In the genomic region with DNA sequence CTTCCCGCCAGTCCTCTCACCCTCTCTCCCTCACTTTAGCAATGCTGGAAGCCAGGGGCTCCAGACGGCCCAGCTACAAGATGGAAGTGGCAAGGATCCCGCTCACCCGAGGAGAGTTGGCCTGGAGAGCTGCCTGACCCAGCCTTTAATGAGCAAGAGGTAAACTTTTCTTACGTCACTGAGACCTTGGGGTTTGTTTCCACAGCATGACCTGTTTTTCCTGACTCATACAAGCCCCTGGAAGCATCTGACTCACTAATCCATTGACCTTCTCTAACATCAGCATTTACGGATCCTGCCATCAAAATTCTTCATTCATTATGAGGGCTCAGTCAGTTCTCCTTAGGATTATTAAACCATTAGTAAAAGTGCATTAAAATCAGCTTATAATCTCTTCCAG, we compare ENCODE assay signal across 10 cellular contexts.
A peak's percentile ranks its signal among the peaks of the same experiment; 100 is the strongest.
DNase-seq lines count a peak whose midpoint lies in the region; ATAC-seq, FAIRE-seq and TF ChIP-seq lines count a peak whose summit lies in the region.
"Had no signal": no experiment of that assay in that cellular context is flagged by ENCODE, and none has a peak within 500 bp of the region (broad histone marks: within the 10 kb centered on the region; RNA-seq: fewer than 3 reads in every experiment).

No MANE protein-coding gene starts in this region.

- peak; percentile 96 for DNase-seq in RKO (ENCODE audit: low spot score)
- DNase-seq in epithelial cell of esophagus (ENCODE audit: low read depth) = peak; percentile 96
- DNase-seq in pancreas = peak in 4 of 6 donors; percentile 26 to 76 (median 48)
- no peak for DNase-seq in activated CD4-positive, alpha-beta T cell treated with anti-CD3 and anti-CD28 coated beads for 4 hours
- DNase-seq in ecto neural progenitor cell (ENCODE audit: low spot score) = no peak
- DNase-seq: activated naive CD8-positive, alpha-beta T cell treated with anti-CD3 and anti-CD28 coated beads, Interleukin-2, amount 50 U/mL, for 24 hours had no signal

- no peak overlapping the region for H3K4me3 ChIP-seq in epithelial cell of esophagus (ENCODE audit: low read length)
- H3K4me3 ChIP-seq in pancreas = no peak overlapping the region

- no peak overlapping the region for H3K27ac ChIP-seq in pancreas
- H3K27ac ChIP-seq: VCaP had no signal

- TF ChIP-seq CTCF in epithelial cell of esophagus (IDR thresholded peaks at IDR 0.05; ENCODE audit: insufficient read depth, low read depth, low read length, missing control alignments) (no peak), pancreas (IDR thresholded peaks at IDR 0.05) (no peak)

- ATAC-seq in pancreas (peak; percentile 65 to 80 (median 71)), GM19023 (IDR thresholded peaks at IDR 0.05; ENCODE audit: unreplicated experiment) (no peak), HG03135 (IDR thresholded peaks at IDR 0.05; ENCODE audit: unreplicated experiment) (no peak)
- ATAC-seq: activated naive CD8-positive, alpha-beta T cell treated with anti-CD3 and anti-CD28 coated beads, Interleukin-2, amount 50 U/mL, for 24 hours had no signal

- WGBS in pancreas, 2 donors = 52 to 61% methylated on average over 6 of the region's 6 CpGs

- H3K27me3 ChIP-seq in pancreas = no peaks in the 10 kb centered on the region

- H3K9me3 ChIP-seq in pancreas = no peaks in the 10 kb centered on the region

- H3K4me1 ChIP-seq in pancreas = peaks cover 0 to 8% (median 3%) of the 10 kb centered on the region in 3 donors

- H3K36me3 ChIP-seq in pancreas = no peaks in the 10 kb centered on the region

- intact Hi-C loops in pancreas (cut with DNase I) = loop anchor here in 2 of 3 donors (10.0 kb wide), 1 partner anchor 1036 kb away; no protein-coding TSS in a partner anchor

- FAIRE-seq in G401.6 (lab: Jason Lieb, UNC) (peak; percentile 98), pancreas (lab: Jason Lieb, UNC) (no peak)

Comparison
In these comparisons a context has a peak if more than half of its experiments do, and no peak if none do; other contexts are left out.
1. DNase-seq: peak in RKO (single experiment), epithelial cell of esophagus (single experiment) and pancreas (4 of 6); none in activated CD4-positive, alpha-beta T cell treated with anti-CD3 and anti-CD28 coated beads for 4 hours (0 of 2) and ecto neural progenitor cell (single experiment).
2. ATAC-seq: peak in pancreas (4 of 4); none in GM19023 (single experiment) and HG03135 (single experiment).